1 cellular context compared by ENCODE assay signal in the genomic region with DNA sequence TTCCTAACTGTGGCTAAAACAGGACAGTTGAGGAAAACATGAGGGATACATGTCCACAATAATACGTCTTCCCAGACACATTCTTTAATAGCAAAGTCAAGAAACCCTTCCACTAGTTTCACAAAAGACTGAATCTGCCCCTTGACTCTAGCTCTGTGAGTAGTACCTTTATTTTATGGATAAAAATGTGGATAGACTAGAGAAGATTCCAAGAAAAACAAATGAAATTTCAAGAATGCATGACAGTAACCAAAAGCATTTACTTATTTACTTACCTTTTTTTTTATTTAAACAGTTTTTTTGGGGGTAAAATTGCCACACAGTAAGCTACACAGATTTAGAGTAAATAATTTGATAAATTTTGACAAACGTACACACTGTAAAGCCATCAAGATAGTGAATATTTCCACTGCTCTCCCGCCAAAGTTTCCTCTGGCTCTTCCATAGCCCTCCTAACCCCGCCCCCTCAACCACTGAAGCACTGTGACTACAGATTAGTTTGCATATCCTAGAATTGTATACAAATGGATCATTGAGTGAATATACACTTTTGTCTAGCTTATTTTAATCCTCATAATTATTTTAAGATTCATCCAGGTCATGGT.
TF ChIP-seq lines count a peak whose summit lies in the region.

No MANE protein-coding gene starts in this region.

TF ChIP-seq in IMR-90, 13 proteins besides CTCF, POLR2A, EP300 and RAD21 (continued from another document):
- TF ChIP-seq, protein P1, sequence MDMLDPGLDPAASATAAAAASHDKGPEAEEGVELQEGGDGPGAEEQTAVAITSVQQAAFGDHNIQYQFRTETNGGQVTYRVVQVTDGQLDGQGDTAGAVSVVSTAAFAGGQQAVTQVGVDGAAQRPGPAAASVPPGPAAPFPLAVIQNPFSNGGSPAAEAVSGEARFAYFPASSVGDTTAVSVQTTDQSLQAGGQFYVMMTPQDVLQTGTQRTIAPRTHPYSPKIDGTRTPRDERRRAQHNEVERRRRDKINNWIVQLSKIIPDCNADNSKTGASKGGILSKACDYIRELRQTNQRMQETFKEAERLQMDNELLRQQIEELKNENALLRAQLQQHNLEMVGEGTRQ (IDR thresholded peaks at IDR 0.05; ENCODE audit: low read depth, low read length): no peak
- TF ChIP-seq CHD1 (IDR thresholded peaks at IDR 0.05; ENCODE audit: low read depth, low read length): no peak
TF ChIP-seq in IMR-90: peak in this region for 0.
